ENCODE assay signal across 26 cellular contexts in genomic region chr3:140635276-140635675, GRCh38. TPM values are rescaled to one million over a fixed set of nuclear protein-coding genes. Genes with fewer than 3 reads are reported as not detected.
"Had no signal": no experiment of that assay in that cellular context is flagged by ENCODE, and none has a peak within 500 bp of the region (broad histone marks: within the 10 kb centered on the region; RNA-seq: fewer than 3 reads in every experiment).

No MANE protein-coding gene starts in this region.

- H3K36me3 ChIP-seq: ascending aorta, cardiac muscle cell, MG63 had no signal

- H3K4me3 ChIP-seq: ascending aorta, cardiac muscle cell, MG63 had no signal

- H3K27ac ChIP-seq: ascending aorta, cardiac muscle cell had no signal

- H3K9me3 ChIP-seq: ascending aorta, MG63 had no signal

- DNase-seq: activated CD4-positive, alpha-beta T cell treated with anti-CD3 and anti-CD28 coated beads for 36 hours; activated CD4-positive, alpha-beta T cell treated with anti-CD3 and anti-CD28 coated beads, Interleukin-2, amount 10 ng/mL, durations not matched to agents 7 days and 5 days; activated CD4-positive, alpha-beta T cell treated with anti-CD3 and anti-CD28 coated beads, Interleukin-2, amount 50 U/mL, for 48 hours; activated CD8-positive, alpha-beta T cell treated with anti-CD3 and anti-CD28 coated beads, Interleukin-2, amount 10 ng/mL, durations not matched to agents 7 days and 5 days; activated gamma-delta T cell; activated naive CD4-positive, alpha-beta T cell treated with Interleukin-2 at 50 U/mL for 16 hours; activated naive CD8-positive, alpha-beta T cell treated with anti-CD3 and anti-CD28 coated beads, Interleukin-2, amount 10 ng/mL, durations not matched to agents 7 days and 5 days; activated T-cell treated with anti-CD3 and anti-CD28 coated beads, Interleukin-2, amount 50 U/mL, for 24 hours; amygdala; Kasumi-1; MG63; NCI-H1048; NCI-H1105 treated with DMSO at 0.1 percent for 48 hours; NCI-H1436 treated with DMSO at 0.1 percent for 48 hours; NCI-H1694 treated with DMSO at 0.1 percent for 48 hours; NCI-H2029; NCI-H2171; NCI-H510A; NCI-H526; NCI-H748 treated with DMSO at 0.1 percent for 48 hours; NK-92 treated with Interleukin-12 subunit alpha and Interleukin-12 subunit beta, amount 100 ng/mL, for 24 hours; OCI-M1; Right ventricle myocardium superior; T1000 had no signal

- H3K4me1 ChIP-seq: ascending aorta had no signal

- H3K27me3 ChIP-seq: ascending aorta, cardiac muscle cell, MG63 had no signal

RNA-seq across cellular contexts. Expression of gene TRIM42, which starts 42.6 kb away (rescaled TPM):
- polyA plus RNA-seq: cardiac muscle cell had no signal
